ENCODE assay signal across 29 cellular contexts in genomic region chr2:234195516-234195915, GRCh38.
"Had no signal": no experiment of that assay in that cellular context is flagged by ENCODE, and none has a peak within 500 bp of the region (broad histone marks: within the 10 kb centered on the region; RNA-seq: fewer than 3 reads in every experiment).

No MANE protein-coding gene starts in this region.

- H3K36me3 Mint-ChIP-seq: activated naive CD4-positive, alpha-beta T cell treated with anti-CD3 and anti-CD28 coated beads, Interleukin-2, amount 50 U/mL, for 24 hours had no signal

- H3K4me3 ChIP-seq: ascending aorta, coronary artery, MG63 had no signal

- H3K4me3 Mint-ChIP-seq: activated CD4-positive, alpha-beta T cell treated with anti-CD3 and anti-CD28 coated beads, Interleukin-2, amount 10 ng/mL, durations not matched to agents 24 days and 14 days; activated CD8-positive, alpha-beta T cell treated with anti-CD3 and anti-CD28 coated beads for 36 hours; activated naive CD4-positive, alpha-beta T cell treated with anti-CD3 and anti-CD28 coated beads, Interleukin-2, amount 50 U/mL, for 24 hours; activated naive CD8-positive, alpha-beta T cell treated with anti-CD3 and anti-CD28 coated beads, Interleukin-2, amount 10 ng/mL, durations not matched to agents 7 days and 5 days; activated T-cell treated with anti-CD3 and anti-CD28 coated beads, Interleukin-2, amount 50 U/mL, for 24 hours had no signal

- H3K4me1 Mint-ChIP-seq: activated CD4-positive, alpha-beta T cell treated with anti-CD3 and anti-CD28 coated beads, Interleukin-2, amount 10 ng/mL, durations not matched to agents 24 days and 14 days had no signal

- H3K27me3 Mint-ChIP-seq: activated CD8-positive, alpha-beta T cell treated with anti-CD3 and anti-CD28 coated beads for 36 hours; activated naive CD4-positive, alpha-beta T cell treated with anti-CD3 and anti-CD28 coated beads, Interleukin-2, amount 50 U/mL, for 24 hours; activated T-cell treated with anti-CD3 and anti-CD28 coated beads, Interleukin-2, amount 50 U/mL, for 24 hours had no signal

- H3K9me3 Mint-ChIP-seq: activated CD8-positive, alpha-beta T cell treated with anti-CD3 and anti-CD28 coated beads for 36 hours; activated naive CD4-positive, alpha-beta T cell treated with anti-CD3 and anti-CD28 coated beads, Interleukin-2, amount 50 U/mL, for 24 hours; activated T-cell treated with anti-CD3 and anti-CD28 coated beads, Interleukin-2, amount 50 U/mL, for 24 hours had no signal

- H3K27ac Mint-ChIP-seq: activated CD4-positive, alpha-beta T cell treated with anti-CD3 and anti-CD28 coated beads, Interleukin-2, amount 10 ng/mL, durations not matched to agents 24 days and 14 days; activated CD8-positive, alpha-beta T cell treated with anti-CD3 and anti-CD28 coated beads for 36 hours; activated naive CD4-positive, alpha-beta T cell treated with anti-CD3 and anti-CD28 coated beads, Interleukin-2, amount 50 U/mL, for 24 hours; activated naive CD8-positive, alpha-beta T cell treated with anti-CD3 and anti-CD28 coated beads, Interleukin-2, amount 10 ng/mL, durations not matched to agents 7 days and 5 days; activated T-cell treated with anti-CD3 and anti-CD28 coated beads, Interleukin-2, amount 50 U/mL, for 24 hours; activated T-helper 2 cell treated with anti-CD3 and anti-CD28 coated beads, Interferon-gamma antibody, Interleukin-2, Interleukin-4, amounts not matched to agents 10 μg/mL and 5 μg/mL and 100 μg/mL, durations not matched to agents 14 hours and 24 hours and 36 hours had no signal

- H3K4me1 ChIP-seq: ascending aorta had no signal

- H3K27me3 ChIP-seq: ascending aorta had no signal

- H3K36me3 ChIP-seq: ascending aorta, MG63, WERI-Rb-1 had no signal

- DNase-seq: activated CD4-positive, alpha-beta T cell treated with anti-CD3 and anti-CD28 coated beads for 1 hour; activated CD4-positive, alpha-beta T cell treated with anti-CD3 and anti-CD28 coated beads, Interleukin-2, amount 50 U/mL, for 4 hours; activated CD4-positive, CD25-positive, alpha-beta regulatory T cell; activated CD8-positive, alpha-beta T cell treated with anti-CD3 and anti-CD28 coated beads for 36 hours; activated gamma-delta T cell; activated naive CD4-positive, alpha-beta T cell treated with Interleukin-2 at 50 U/mL for 16 hours; activated naive CD8-positive, alpha-beta T cell treated with anti-CD3 and anti-CD28 coated beads, Interleukin-2, amount 10 ng/mL, durations not matched to agents 7 days and 5 days; activated T-cell treated with anti-CD3 and anti-CD28 coated beads, Interleukin-2, amount 50 U/mL, for 24 hours; amygdala; Kasumi-1; MG63; NCI-H1048; NCI-H1105 treated with DMSO at 0.1 percent for 48 hours; NCI-H1436; NCI-H1694; NCI-H1930; NCI-H2081 treated with DMSO at 0.1 percent for 48 hours; NCI-H2171 treated with DMSO at 0.1 percent for 48 hours; NCI-H2227 treated with DMSO at 0.1 percent for 48 hours; NCI-H446; NCI-H524 treated with DMSO at 0.1 percent for 48 hours; Right ventricle myocardium superior; T1000; WERI-Rb-1 had no signal

- H3K9me3 ChIP-seq: ascending aorta, MG63 had no signal

- ATAC-seq: activated CD8-positive, alpha-beta T cell treated with anti-CD3 and anti-CD28 coated beads for 36 hours had no signal

- H3K27ac ChIP-seq: ascending aorta, coronary artery, WERI-Rb-1 had no signal
